ENCODE assay signal across 14 cellular contexts in genomic region chr17:79747508-79748295, GRCh38. TPM values are rescaled to one million over a fixed set of nuclear protein-coding genes. Genes with fewer than 3 reads are reported as not detected.
DNase-seq lines count a peak whose midpoint lies in the region; ATAC-seq, FAIRE-seq and TF ChIP-seq lines count a peak whose summit lies in the region.
"Had no signal": no experiment of that assay in that cellular context is flagged by ENCODE, and none has a peak within 500 bp of the region (broad histone marks: within the 10 kb centered on the region; RNA-seq: fewer than 3 reads in every experiment).

No MANE protein-coding gene starts in this region.

- no peak overlapping the region for H3K27ac ChIP-seq in colonic mucosa

- H3K4me1 Mint-ChIP-seq in T-helper 17 cell: peaks cover 9% of the 10 kb centered on the region

- peak; percentile 31 for DNase-seq in stimulated activated CD4-positive, alpha-beta T cell treated with anti-CD3 and anti-CD28 coated beads, Interleukin-15, amount 100 ng/mL, for 24 hours
- DNase-seq in stimulated activated CD4-positive, alpha-beta T cell treated with anti-CD3 and anti-CD28 coated beads, Interleukin-4, amount 100 ng/mL, for 4 hours: no peak
- DNase-seq in T-helper 17 cell (no peak), iPS-NIHi11 (ENCODE audit: low spot score) (peak; percentile 70), amniotic stem cell (lab: John Stamatoyannopoulos, UW) (no peak), colonic mucosa (no peak), activated gamma-delta T cell (lab: John Stamatoyannopoulos, UW) (no peak), D721Med (ENCODE audit: insufficient read length, low spot score) (no peak)
- DNase-seq: activated gamma-delta T cell treated with Interleukin-2 at 50 U/mL for 16 hours, NCI-H446 treated with DMSO at 0.1 percent for 48 hours, T1000 had no signal

- H3K36me3 ChIP-seq in colonic mucosa: no peaks in the 10 kb centered on the region

- no peaks in the 10 kb centered on the region for H3K4me1 ChIP-seq in colonic mucosa

- no peaks in the 10 kb centered on the region for H3K9me3 ChIP-seq in T-helper 17 cell (ENCODE audit: control insufficient read depth, low read length, poor library complexity, severe bottlenecking)
- no peaks in the 10 kb centered on the region for H3K9me3 ChIP-seq in colonic mucosa

- TF ChIP-seq CTCF in colonic mucosa (IDR thresholded peaks at IDR 0.05): no peak
- no peak for TF ChIP-seq CTCF in D721Med (IDR thresholded peaks at IDR 0.05; ENCODE audit: insufficient read depth, missing control alignments)

- peaks cover 4% of the 10 kb centered on the region for H3K36me3 Mint-ChIP-seq in T-helper 17 cell (ENCODE audit: low read depth)

- no peak overlapping the region for H3K9ac ChIP-seq in colonic mucosa (ENCODE audit: low read depth in 2 of 2, low read length in 2 of 2)

- H3K27me3 Mint-ChIP-seq in T-helper 17 cell: peaks cover 52% of the 10 kb centered on the region

- peaks cover 29% of the 10 kb centered on the region for H3K27me3 ChIP-seq in colonic mucosa

- peak overlapping the region; percentile 70 for H3K4me3 Mint-ChIP-seq in T-helper 17 cell

- no peak overlapping the region for H3K27ac Mint-ChIP-seq in T-helper 17 cell

- H3K4me3 ChIP-seq in colonic mucosa: no peak overlapping the region

- intact Hi-C loops in colonic mucosa (cut with DNase I): no loop called here

- no peak for FAIRE-seq in D721Med (lab: Jason Lieb, UNC)
- FAIRE-seq: GM18507, H54 had no signal

- ATAC-seq in T-helper 17 cell: no peak

RNA-seq across cellular contexts. Expression of gene ENPP7, which starts 17.0 kb away (rescaled TPM):
- total RNA-seq in T-helper 17 cell: not detected
- total RNA-seq in colonic mucosa: not detected
- total RNA-seq: kidney epithelial cell had no signal

RNA-seq across cellular contexts. Expression of gene CBX2, which starts 30.2 kb away (rescaled TPM):
- total RNA-seq in T-helper 17 cell (under 1 TPM in 1 of 2 donors, not detected in 1; 0.18 TPM), colonic mucosa (1 to 10 TPM; 2.1 to 4.0 TPM)

RNA-seq across cellular contexts. Expression of gene CBX8, which starts 49.2 kb away (rescaled TPM):
- 1 to 10 TPM; 2.5 to 3.6 TPM for total RNA-seq in T-helper 17 cell
- total RNA-seq in colonic mucosa: 1 to 10 TPM; 5.0 to 8.1 TPM

Comparison
In these comparisons a context has a peak if more than half of its experiments do, and no peak if none do; other contexts are left out.
1. DNase-seq: peak in stimulated activated CD4-positive, alpha-beta T cell treated with anti-CD3 and anti-CD28 coated beads, Interleukin-15, amount 100 ng/mL, for 24 hours (single experiment) and iPS-NIHi11 (single experiment); none in stimulated activated CD4-positive, alpha-beta T cell treated with anti-CD3 and anti-CD28 coated beads, Interleukin-4, amount 100 ng/mL, for 4 hours (0 of 2), T-helper 17 cell (0 of 3), amniotic stem cell (single experiment), colonic mucosa (single experiment), activated gamma-delta T cell (single experiment) and D721Med (single experiment).